ENCODE assay signal across 8 cellular contexts in the genomic region with DNA sequence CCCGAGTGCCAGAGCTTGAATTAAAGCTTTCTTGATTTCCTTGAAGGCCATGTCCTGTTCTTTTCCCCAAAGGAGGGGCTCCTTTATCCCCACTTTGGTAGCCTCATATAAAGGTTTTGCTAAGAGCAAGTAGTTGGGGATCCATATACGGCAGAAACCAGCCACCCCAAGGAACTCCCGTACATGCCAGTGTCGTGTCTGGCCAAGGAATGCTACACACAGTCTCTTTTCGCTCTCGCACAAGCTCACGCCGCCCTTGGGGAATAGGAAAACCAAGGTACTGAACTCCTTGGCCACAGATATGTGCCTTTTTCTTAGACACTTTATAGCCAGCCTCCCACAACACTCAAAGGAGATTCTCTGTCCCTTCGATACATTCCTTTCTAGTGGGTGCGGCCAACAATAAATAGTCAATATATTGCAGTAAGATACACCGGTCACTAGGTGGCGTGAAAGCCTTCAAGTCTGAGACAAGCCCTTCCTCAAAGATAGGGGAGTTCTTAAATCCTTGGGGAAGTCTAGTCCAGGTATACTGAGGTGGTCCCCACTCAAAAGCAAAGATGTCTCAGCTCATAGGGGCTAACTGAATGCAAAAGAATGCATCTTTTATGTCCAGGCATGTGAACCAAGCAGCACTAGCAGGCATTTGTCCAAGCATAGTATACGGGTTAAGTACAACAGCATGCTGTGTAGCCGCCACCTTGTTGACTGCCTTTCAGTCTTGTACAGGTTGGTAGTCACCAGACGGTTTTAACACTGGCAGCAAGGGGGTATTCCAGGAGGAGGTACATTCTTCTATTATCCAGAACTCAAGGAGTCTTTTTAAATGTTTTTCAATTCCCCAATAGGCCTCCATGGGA. TPM values are rescaled to one million over a fixed set of nuclear protein-coding genes. Genes with fewer than 3 reads are reported as not detected.
DNase-seq lines count a peak whose midpoint lies in the region; ATAC-seq and TF ChIP-seq lines count a peak whose summit lies in the region.

No MANE protein-coding gene starts in this region.

- H3K9me3 ChIP-seq in DND-41 (ENCODE audit: insufficient read depth, low read length, severe bottlenecking), result no peaks in the 10 kb centered on the region
- H3K9me3 ChIP-seq in GM23248 (ENCODE audit: low read depth), result no peaks in the 10 kb centered on the region

- no peaks in the 10 kb centered on the region for H3K9me3 Mint-ChIP-seq in activated CD4-positive, alpha-beta T cell treated with anti-CD3 and anti-CD28 coated beads, Interleukin-2, amount 10 ng/mL, durations not matched to agents 7 days and 5 days
- H3K9me3 Mint-ChIP-seq in progenitor cell of endocrine pancreas (ENCODE audit: low read depth), result peaks cover 14% of the 10 kb centered on the region

- TF ChIP-seq CTCF in DND-41 (IDR thresholded peaks at IDR 0.05; ENCODE audit: borderline replicate concordance, extremely low read depth, low read length, poor library complexity, severe bottlenecking) (peak; percentile 74), foreskin keratinocyte (conservative IDR thresholded peaks at IDR 0.05) (peak; percentile 64), progenitor cell of endocrine pancreas (IDR thresholded peaks at IDR 0.05; ENCODE audit: unreplicated experiment) (peak; percentile 59)

- POLR2A ChIA-PET in activated CD4-positive, alpha-beta T cell treated with anti-CD3 and anti-CD28 coated beads, Interleukin-2, amount 10 ng/mL, durations not matched to agents 7 days and 5 days (lab: Charles Lee), result no interaction called here

- no peaks in the 10 kb centered on the region for H3F3A ChIP-seq in GM23248 (ENCODE audit: insufficient read depth)

- H3K4me1 Mint-ChIP-seq in activated CD4-positive, alpha-beta T cell treated with anti-CD3 and anti-CD28 coated beads, Interleukin-2, amount 10 ng/mL, durations not matched to agents 7 days and 5 days, result peaks cover 2% of the 10 kb centered on the region
- H3K4me1 Mint-ChIP-seq in progenitor cell of endocrine pancreas (ENCODE audit: low read depth), result no peaks in the 10 kb centered on the region

- H3K27me3 ChIP-seq in DND-41 (ENCODE audit: insufficient read depth, low read length, poor library complexity) (no peaks in the 10 kb centered on the region), GM23248 (replicated peaks; ENCODE audit: insufficient read depth) (no peaks in the 10 kb centered on the region), foreskin keratinocyte (no peaks in the 10 kb centered on the region)

- CTCF ChIA-PET in activated CD4-positive, alpha-beta T cell treated with anti-CD3 and anti-CD28 coated beads, Interleukin-2, amount 10 ng/mL, durations not matched to agents 7 days and 5 days (lab: Charles Lee), result no interaction called here

- H2AFZ ChIP-seq in DND-41 (ENCODE audit: low read depth, low read length) (no peak overlapping the region), GM23248 (peak overlapping the region; percentile 41; the same call in 1 of the 2 replicates)

- H3K27ac ChIP-seq in DND-41 (ENCODE audit: low read length), result no peak overlapping the region
- H3K27ac ChIP-seq in GM23248, result no peak overlapping the region
- no peak overlapping the region for H3K27ac ChIP-seq in foreskin keratinocyte

- H3K79me2 ChIP-seq in DND-41 (ENCODE audit: insufficient read depth, low read length), result no peaks in the 10 kb centered on the region
- no peaks in the 10 kb centered on the region for H3K79me2 ChIP-seq in GM23248 (ENCODE audit: insufficient read depth)

- H3K4me3 ChIP-seq in DND-41 (ENCODE audit: low read depth in 1 of 2, low read length in 2 of 2) (no peak overlapping the region), GM23248 (no peak overlapping the region)

- no peak overlapping the region for H3K4me2 ChIP-seq in DND-41 (ENCODE audit: insufficient read depth, low read length)
- H3K4me2 ChIP-seq in GM23248 (ENCODE audit: unreplicated experiment), result no peak overlapping the region

- WGBS in GM23248 (ENCODE audit: low coverage in 1 of 2, low lambda C conversion rate in 2 of 2, missing lambda C conversion rate in 2 of 2), 2 experiments, result 28 to 35% methylated on average over 12 to 15 of the region's 15 CpGs

- no peaks in the 10 kb centered on the region for H3K27me3 Mint-ChIP-seq in activated CD4-positive, alpha-beta T cell treated with anti-CD3 and anti-CD28 coated beads, Interleukin-2, amount 10 ng/mL, durations not matched to agents 7 days and 5 days
- H3K27me3 Mint-ChIP-seq in progenitor cell of endocrine pancreas, result no peaks in the 10 kb centered on the region

- H3K27ac Mint-ChIP-seq in activated CD4-positive, alpha-beta T cell treated with anti-CD3 and anti-CD28 coated beads, Interleukin-2, amount 10 ng/mL, durations not matched to agents 7 days and 5 days, result no peak overlapping the region
- H3K27ac Mint-ChIP-seq in progenitor cell of endocrine pancreas, result peak overlapping the region; percentile 76

- H4K20me1 ChIP-seq in DND-41 (ENCODE audit: insufficient read depth, low read length), result no peaks in the 10 kb centered on the region
- H4K20me1 ChIP-seq in GM23248 (ENCODE audit: insufficient read depth), result no peaks in the 10 kb centered on the region

- DNase-seq in DND-41, result peak; percentile 23
- DNase-seq in GM23248, result peak; percentile 67
- DNase-seq in NCI-H2107 (lab: John Stamatoyannopoulos, UW), result peak; percentile 1
- DNase-seq in activated CD4-positive, alpha-beta T cell treated with anti-CD3 and anti-CD28 coated beads, Interleukin-2, amount 10 ng/mL, durations not matched to agents 7 days and 5 days, result peak; percentile 50
- peak; percentile 3 to 21 for DNase-seq in foreskin keratinocyte
- no peak for DNase-seq in progenitor cell of endocrine pancreas (ENCODE audit: low spot score, unreplicated experiment)
- DNase-seq in NK-92 treated with Interleukin-12 subunit alpha and Interleukin-12 subunit beta, amount 100 ng/mL, for 24 hours (lab: John Stamatoyannopoulos, UW), result no peak

- no peaks in the 10 kb centered on the region for H3K9me2 ChIP-seq in GM23248 (ENCODE audit: insufficient read depth)

- H3K9ac ChIP-seq in DND-41 (ENCODE audit: low read depth, low read length) (no peak overlapping the region), GM23248 (no peak overlapping the region)

- no peaks in the 10 kb centered on the region for H3K4me1 ChIP-seq in DND-41 (ENCODE audit: insufficient read depth, low read length)
- no peaks in the 10 kb centered on the region for H3K4me1 ChIP-seq in GM23248 (ENCODE audit: insufficient read depth)
- H3K4me1 ChIP-seq in foreskin keratinocyte, result no peaks in the 10 kb centered on the region

- in situ Hi-C loops in GM23248 (cut with MboI), result loop anchor here (25.0 kb wide), 2 partner anchors 237 to 288 kb away; a partner anchor contains a TSS

- peak; percentile 58; the same call in 2 of the 3 replicates for ATAC-seq in DND-41 (ENCODE audit: insufficient read depth, low read depth)
- ATAC-seq in foreskin keratinocyte, result peak; percentile 69
- ATAC-seq in GM19324 (IDR thresholded peaks at IDR 0.05; ENCODE audit: low FRiP score, unreplicated experiment), result no peak

- H3K36me3 Mint-ChIP-seq in activated CD4-positive, alpha-beta T cell treated with anti-CD3 and anti-CD28 coated beads, Interleukin-2, amount 10 ng/mL, durations not matched to agents 7 days and 5 days (ENCODE audit: low read depth), result no peaks in the 10 kb centered on the region
- no peaks in the 10 kb centered on the region for H3K36me3 Mint-ChIP-seq in progenitor cell of endocrine pancreas (ENCODE audit: insufficient read depth)

- H3K36me3 ChIP-seq in DND-41 (ENCODE audit: insufficient read depth, low read length) (no peaks in the 10 kb centered on the region), GM23248 (ENCODE audit: low read depth) (no peaks in the 10 kb centered on the region)

- no peak overlapping the region for H3K4me3 Mint-ChIP-seq in activated CD4-positive, alpha-beta T cell treated with anti-CD3 and anti-CD28 coated beads, Interleukin-2, amount 10 ng/mL, durations not matched to agents 7 days and 5 days
- no peak overlapping the region for H3K4me3 Mint-ChIP-seq in progenitor cell of endocrine pancreas (ENCODE audit: low read depth)

RNA-seq across cellular contexts. Expression of a gene that starts 57.8 kb away (rescaled TPM):
- not detected in 2 replicates for total RNA-seq in GM23248 (2014; rRNA removed; shearing (Covaris generic))
- polyA plus RNA-seq in GM23248 (2016; fragmentation: Nextera tagmentation; extraction: Ambion mirVana) (not detected in 2 replicates), foreskin keratinocyte (not detected in 2 replicates)
- total RNA-seq in activated CD4-positive, alpha-beta T cell treated with anti-CD3 and anti-CD28 coated beads, Interleukin-2, amount 10 ng/mL, durations not matched to agents 7 days and 5 days, result not detected
- total RNA-seq in foreskin keratinocyte (not detected in 2 replicates), progenitor cell of endocrine pancreas (not detected in 2 replicates)

Comparison
In these comparisons a context has a peak if more than half of its experiments do, and no peak if none do; other contexts are left out.
1. DNase-seq: peak in DND-41 (single experiment), GM23248 (single experiment), NCI-H2107 (single experiment), activated CD4-positive, alpha-beta T cell treated with anti-CD3 and anti-CD28 coated beads, Interleukin-2, amount 10 ng/mL, durations not matched to agents 7 days and 5 days (single experiment) and foreskin keratinocyte (2 of 2); none in progenitor cell of endocrine pancreas (single experiment) and NK-92 treated with Interleukin-12 subunit alpha and Interleukin-12 subunit beta, amount 100 ng/mL, for 24 hours (single experiment).
2. Peak in every context shown above with its lines, with median percentiles within 50 percentile points of each other: CTCF ChIP-seq.